16 cellular contexts compared by ENCODE assay signal in genomic region chr17:82085931-82086764, GRCh38.
"Had no signal": no experiment of that assay in that cellular context is flagged by ENCODE, and none has a peak within 500 bp of the region (broad histone marks: within the 10 kb centered on the region; RNA-seq: fewer than 3 reads in every experiment).

No MANE protein-coding gene starts in this region.

- H3K79me2 ChIP-seq: hepatocyte had no signal

- H3K4me2 ChIP-seq: hepatocyte had no signal

- H3K27ac ChIP-seq: colonic mucosa, foreskin keratinocyte, hepatocyte, left lung, stomach, thoracic aorta, transverse colon had no signal

- ATAC-seq: foreskin keratinocyte, left lung had no signal

- H3K4me1 ChIP-seq: colonic mucosa, foreskin keratinocyte, left lung, stomach, transverse colon had no signal

- H3K4me3 ChIP-seq: colonic mucosa, hepatocyte, left lung, lung, stomach, thoracic aorta, transverse colon had no signal

- FAIRE-seq: small intestine had no signal

- DNase-seq: colonic mucosa; dermis blood vessel endothelial cell; foreskin keratinocyte; mesenchymal stem cell; midbrain; naive B cell; small intestine; stimulated activated CD4-positive, alpha-beta T cell treated with anti-CD3 and anti-CD28 coated beads, Interleukin-12 subunit alpha, Interleukin-12 subunit beta, amount 100 ng/mL, for 4 hours; stimulated activated naive CD4-positive, alpha-beta T cell; stomach; substantia nigra; transverse colon had no signal

- H3K27me3 ChIP-seq: colonic mucosa, foreskin keratinocyte, hepatocyte, left lung, stomach, transverse colon had no signal

- H3K9me3 ChIP-seq: colonic mucosa, left lung, stomach, thoracic aorta, transverse colon had no signal

- H2AFZ ChIP-seq: hepatocyte had no signal
